14 cellular contexts compared by ENCODE assay signal in genomic region chr11:75474240-75474639, GRCh38. TPM values are rescaled to one million over a fixed set of nuclear protein-coding genes. Genes with fewer than 3 reads are reported as not detected.
DNase-seq lines count a peak whose midpoint lies in the region; ATAC-seq and TF ChIP-seq lines count a peak whose summit lies in the region.
"Had no signal": no experiment of that assay in that cellular context is flagged by ENCODE, and none has a peak within 500 bp of the region (broad histone marks: within the 10 kb centered on the region; RNA-seq: fewer than 3 reads in every experiment).

No MANE protein-coding gene starts in this region.

- peak; percentile 16 for DNase-seq in NCI-H82 (lab: John Stamatoyannopoulos, UW)
- DNase-seq in NCI-H82 treated with DMSO at 0.1 percent for 48 hours (lab: John Stamatoyannopoulos, UW; ENCODE audit: unreplicated experiment) = no peak
- peak; percentile 88 for DNase-seq in NOMO-1 treated with DMSO at 0.1 percent for 48 hours (lab: John Stamatoyannopoulos, UW; ENCODE audit: unreplicated experiment)
- DNase-seq in activated CD8-positive, alpha-beta T cell treated with anti-CD3 and anti-CD28 coated beads, Interleukin-2, amount 10 ng/mL, durations not matched to agents 7 days and 5 days = no peak
- DNase-seq in spleen = peak; percentile 42
- DNase-seq in HuH-7.5 (ENCODE audit: low spot score) = no peak
- DNase-seq: 8988T, NCI-H1048, nucleus accumbens had no signal

- no peak overlapping the region for H3K4me3 ChIP-seq in spleen
- H3K4me3 ChIP-seq: smooth muscle cell, thoracic aorta had no signal

- CTCF ChIA-PET in activated CD8-positive, alpha-beta T cell treated with anti-CD3 and anti-CD28 coated beads, Interleukin-2, amount 10 ng/mL, durations not matched to agents 7 days and 5 days (lab: Charles Lee) = no interaction called here

- H3K27me3 Mint-ChIP-seq in activated CD8-positive, alpha-beta T cell treated with anti-CD3 and anti-CD28 coated beads, Interleukin-2, amount 10 ng/mL, durations not matched to agents 7 days and 5 days (ENCODE audit: low read depth) = no peaks in the 10 kb centered on the region
- H3K27me3 Mint-ChIP-seq: activated naive CD8-positive, alpha-beta T cell had no signal

- no peak overlapping the region for H3K4me3 Mint-ChIP-seq in activated CD8-positive, alpha-beta T cell treated with anti-CD3 and anti-CD28 coated beads, Interleukin-2, amount 10 ng/mL, durations not matched to agents 7 days and 5 days
- H3K4me3 Mint-ChIP-seq: activated naive CD8-positive, alpha-beta T cell had no signal

- TF ChIP-seq CTCF in spleen (IDR thresholded peaks at IDR 0.05 in 8 of 11, conservative IDR thresholded peaks at IDR 0.05 in 3 of 11) = no peak

- peaks cover 17 to 80% (median 51%) of the 10 kb centered on the region in 6 donors for H3K4me1 ChIP-seq in spleen

- peak overlapping the region in 7 of 8 donors; percentile 28 to 84 (median 72) for H3K27ac ChIP-seq in spleen
- H3K27ac ChIP-seq: thoracic aorta had no signal

- no peak for TF ChIP-seq POLR2A in spleen (IDR thresholded peaks at IDR 0.05)

- intact Hi-C loops in spleen (cut with DNase I; ENCODE audit: low total_unique reads) = no loop called here

- H3K9me3 ChIP-seq in spleen = no peaks in the 10 kb centered on the region
- H3K9me3 ChIP-seq: thoracic aorta had no signal

- peaks cover 35% of the 10 kb centered on the region for H3K4me1 Mint-ChIP-seq in activated CD8-positive, alpha-beta T cell treated with anti-CD3 and anti-CD28 coated beads, Interleukin-2, amount 10 ng/mL, durations not matched to agents 7 days and 5 days (ENCODE audit: low read depth)

- H3K9me3 Mint-ChIP-seq in activated CD8-positive, alpha-beta T cell treated with anti-CD3 and anti-CD28 coated beads, Interleukin-2, amount 10 ng/mL, durations not matched to agents 7 days and 5 days (ENCODE audit: insufficient read depth) = no peaks in the 10 kb centered on the region

- H3K36me3 ChIP-seq in spleen = peaks cover 0 to 22% (median 0%) of the 10 kb centered on the region in 6 donors
- H3K36me3 ChIP-seq: thoracic aorta had no signal

- 38 to 65% (median 44%) methylated on average over 1 of the region's 1 CpG for WGBS in spleen, 5 donors

- no peaks in the 10 kb centered on the region for H3K27me3 ChIP-seq in spleen (replicated peaks in 1 of 7)

- no peaks in the 10 kb centered on the region for H3K36me3 Mint-ChIP-seq in activated CD8-positive, alpha-beta T cell treated with anti-CD3 and anti-CD28 coated beads, Interleukin-2, amount 10 ng/mL, durations not matched to agents 7 days and 5 days (ENCODE audit: low read depth)

- no peak for ATAC-seq in activated CD8-positive, alpha-beta T cell treated with anti-CD3 and anti-CD28 coated beads, Interleukin-2, amount 10 ng/mL, durations not matched to agents 7 days and 5 days
- ATAC-seq in GM18520 (IDR thresholded peaks at IDR 0.05; ENCODE audit: unreplicated experiment) (no peak), HG03095 (IDR thresholded peaks at IDR 0.05; ENCODE audit: unreplicated experiment) (no peak)

- POLR2A ChIA-PET in activated CD8-positive, alpha-beta T cell treated with anti-CD3 and anti-CD28 coated beads, Interleukin-2, amount 10 ng/mL, durations not matched to agents 7 days and 5 days (lab: Charles Lee) = no interaction called here

- peak overlapping the region; percentile 48 for H3K27ac Mint-ChIP-seq in activated CD8-positive, alpha-beta T cell treated with anti-CD3 and anti-CD28 coated beads, Interleukin-2, amount 10 ng/mL, durations not matched to agents 7 days and 5 days

RNA-seq across cellular contexts. Expression of gene KLHL35, which starts 41.2 kb away (rescaled TPM):
- under 1 TPM; 0.26 to 0.31 TPM for total RNA-seq in activated CD8-positive, alpha-beta T cell treated with anti-CD3 and anti-CD28 coated beads, Interleukin-2, amount 10 ng/mL, durations not matched to agents 7 days and 5 days
- total RNA-seq in spleen = 1 to 10 TPM in 6 of 7 donors, under 1 TPM in 1; 0.19 to 3.5 (median 1.8) TPM
- polyA plus RNA-seq in spleen = 1 to 10 TPM; 2.0 to 3.8 (median 2.8) TPM

RNA-seq across cellular contexts. Expression of gene GDPD5, which starts 51.5 kb away (rescaled TPM):
- 10 to 100 TPM; 23.1 to 26.6 TPM for total RNA-seq in activated CD8-positive, alpha-beta T cell treated with anti-CD3 and anti-CD28 coated beads, Interleukin-2, amount 10 ng/mL, durations not matched to agents 7 days and 5 days
- total RNA-seq in spleen = 100 to 1,000 TPM in 6 of 7 donors, 10 to 100 TPM in 1; 97.0 to 273 (median 144) TPM
- polyA plus RNA-seq in spleen = 100 to 1,000 TPM in 2 of 3 donors, 10 to 100 TPM in 1; 44.6 to 248 (median 147) TPM

Comparison
In these comparisons a context has a peak if more than half of its experiments do, and no peak if none do; other contexts are left out.
1. DNase-seq: peak in NCI-H82 (single experiment), NOMO-1 treated with DMSO at 0.1 percent for 48 hours (single experiment) and spleen (single experiment); none in NCI-H82 treated with DMSO at 0.1 percent for 48 hours (single experiment), activated CD8-positive, alpha-beta T cell treated with anti-CD3 and anti-CD28 coated beads, Interleukin-2, amount 10 ng/mL, durations not matched to agents 7 days and 5 days (single experiment) and HuH-7.5 (single experiment).